ENCODE assay signal across 31 cellular contexts in genomic region chr14:80105488-80105994, GRCh38.
"Had no signal": no experiment of that assay in that cellular context is flagged by ENCODE, and none has a peak within 500 bp of the region (broad histone marks: within the 10 kb centered on the region; RNA-seq: fewer than 3 reads in every experiment).

No MANE protein-coding gene starts in this region.

- H3K27ac ChIP-seq: KMS-11, PC-9, RWPE1, SJCRH30, SK-N-MC had no signal

- H3K36me3 ChIP-seq: MG63, SJCRH30 had no signal

- H3K9me3 ChIP-seq: MG63, SJCRH30 had no signal

- ATAC-seq: Panc1, Right ventricle myocardium inferior had no signal

- H3K4me1 ChIP-seq: SJCRH30 had no signal

- H3K27me3 ChIP-seq: MG63, SJCRH30 had no signal

- H3K4me2 ChIP-seq: KMS-11, PC-9 had no signal

- H2AFZ ChIP-seq: PC-9 had no signal

- H3K9ac ChIP-seq: KMS-11 had no signal

- H3K4me3 ChIP-seq: MG63, PC-9, SJCRH30, SK-N-MC had no signal

- DNase-seq: Karpas-422, KBM-7, MG63, NCI-H1048, NCI-H1092 treated with DMSO at 0.1 percent for 48 hours, NCI-H1105 treated with DMSO at 0.1 percent for 48 hours, NCI-H1436, NCI-H146, NCI-H1694, NCI-H187, NCI-H1930, NCI-H2029 treated with DMSO at 0.1 percent for 48 hours, NCI-H2081 treated with DMSO at 0.1 percent for 48 hours, NCI-H2107, NCI-H2171, NCI-H226, NCI-H446, NCI-H510A treated with DMSO at 0.1 percent for 48 hours, NCI-H524 treated with DMSO at 0.1 percent for 48 hours, NCI-H526 treated with DMSO at 0.1 percent for 48 hours, NCI-H774, PC-9, SHP77, SIG-M5, SJCRH30, SW 1271 had no signal
